ENCODE assay signal across 1 cellular context in genomic region chr20:45283529-45284065, GRCh38.
TF ChIP-seq lines count a peak whose summit lies in the region.

No MANE protein-coding gene starts in this region.

TF ChIP-seq in HEK293, 187 proteins besides CTCF, POLR2A, EP300 and RAD21 (continued from another document):
- no peak for TF ChIP-seq PRDM10 (tag by site-specific recombination; IDR thresholded peaks at IDR 0.05)
TF ChIP-seq in HEK293: peak in this region for 1.
